Comparison of ENCODE assay signal across 11 cellular contexts in genomic region chr17:41622340-41623159, GRCh38. TPM values are rescaled to one million over a fixed set of nuclear protein-coding genes. Genes with fewer than 3 reads are reported as not detected.
"Had no signal": no experiment of that assay in that cellular context is flagged by ENCODE, and none has a peak within 500 bp of the region (broad histone marks: within the 10 kb centered on the region; RNA-seq: fewer than 3 reads in every experiment).

No MANE protein-coding gene starts in this region.

RNA-seq across cellular contexts. Expression of gene KRT17, which starts 1.8 kb away (rescaled TPM):
- total RNA-seq: cardiac septum, gastrocnemius medialis, liver, natural killer cell, psoas muscle, right cardiac atrium, SK-MEL-5 had no signal
- polyA plus RNA-seq: heart left ventricle had no signal

RNA-seq across cellular contexts. Expression of gene KRT16, which starts 10.0 kb away (rescaled TPM):
- total RNA-seq: cardiac septum, heart left ventricle, liver, natural killer cell, occipital lobe, right cardiac atrium, SK-MEL-5, uterus had no signal
- polyA plus RNA-seq: liver had no signal

RNA-seq across cellular contexts. Expression of gene KRT14, which starts 35.9 kb away (rescaled TPM):
- total RNA-seq: cardiac septum, dorsolateral prefrontal cortex, gastrocnemius medialis, liver, natural killer cell, right cardiac atrium, SK-MEL-5 had no signal
- polyA plus RNA-seq: heart left ventricle, liver had no signal

RNA-seq across cellular contexts. Expression of gene KRT9, which starts 50.7 kb away (rescaled TPM):
- total RNA-seq: cardiac septum, gastrocnemius medialis, heart left ventricle, liver, natural killer cell, occipital lobe, psoas muscle, right cardiac atrium, SK-MEL-5 had no signal
- polyA plus RNA-seq: heart left ventricle, liver, right cardiac atrium had no signal
